30 cellular contexts compared by ENCODE assay signal in genomic region chr9:115161431-115161830, GRCh38. TPM values are rescaled to one million over a fixed set of nuclear protein-coding genes. Genes with fewer than 3 reads are reported as not detected.
"Had no signal": no experiment of that assay in that cellular context is flagged by ENCODE, and none has a peak within 500 bp of the region (broad histone marks: within the 10 kb centered on the region; RNA-seq: fewer than 3 reads in every experiment).

No MANE protein-coding gene starts in this region.

- H3K9me3 ChIP-seq: adrenal gland, body of pancreas had no signal

- H3K4me3 Mint-ChIP-seq: activated CD4-positive, alpha-beta memory T cell treated with anti-CD3 and anti-CD28 coated beads for 36 hours; activated CD4-positive, alpha-beta T cell treated with anti-CD3 and anti-CD28 coated beads for 36 hours; activated CD4-positive, alpha-beta T cell treated with anti-CD3 and anti-CD28 coated beads, Interleukin-2, amount 10 ng/mL, durations not matched to agents 24 days and 14 days; activated CD8-positive, alpha-beta memory T cell treated with anti-CD3 and anti-CD28 coated beads, Interleukin-2, amount 10 ng/mL, durations not matched to agents 7 days and 5 days; activated CD8-positive, alpha-beta T cell treated with anti-CD3 and anti-CD28 coated beads, Interleukin-2, amount 10 ng/mL, durations not matched to agents 7 days and 5 days; activated naive CD4-positive, alpha-beta T cell treated with anti-CD3 and anti-CD28 coated beads for 36 hours; activated naive CD4-positive, alpha-beta T cell treated with anti-CD3 and anti-CD28 coated beads, Interleukin-2, amount 50 U/mL, for 24 hours; activated naive CD8-positive, alpha-beta T cell treated with anti-CD3 and anti-CD28 coated beads for 36 hours; activated naive CD8-positive, alpha-beta T cell treated with anti-CD3 and anti-CD28 coated beads, Interleukin-2, amount 50 U/mL, for 24 hours; activated T-helper 1 cell treated with anti-CD3 and anti-CD28 coated beads, Interleukin-12 subunit alpha, Interleukin-12 subunit beta, Interleukin-2, Interleukin-4 antibody, amounts not matched to agents 30 ng/mL and 10 ng/mL and 1 ng/mL, durations not matched to agents 14 hours and 24 hours and 36 hours had no signal

- H3K4me1 Mint-ChIP-seq: activated CD8-positive, alpha-beta memory T cell treated with anti-CD3 and anti-CD28 coated beads, Interleukin-2, amount 10 ng/mL, durations not matched to agents 7 days and 5 days; activated naive CD4-positive, alpha-beta T cell treated with anti-CD3 and anti-CD28 coated beads, Interleukin-2, amount 50 U/mL, for 24 hours had no signal

- H3K27ac Mint-ChIP-seq: activated CD4-positive, alpha-beta memory T cell treated with anti-CD3 and anti-CD28 coated beads for 36 hours; activated CD4-positive, alpha-beta T cell treated with anti-CD3 and anti-CD28 coated beads for 36 hours; activated CD4-positive, alpha-beta T cell treated with anti-CD3 and anti-CD28 coated beads, Interleukin-2, amount 10 ng/mL, durations not matched to agents 24 days and 14 days; activated CD8-positive, alpha-beta memory T cell treated with anti-CD3 and anti-CD28 coated beads, Interleukin-2, amount 10 ng/mL, durations not matched to agents 7 days and 5 days; activated CD8-positive, alpha-beta T cell treated with anti-CD3 and anti-CD28 coated beads, Interleukin-2, amount 10 ng/mL, durations not matched to agents 7 days and 5 days; activated naive CD4-positive, alpha-beta T cell treated with anti-CD3 and anti-CD28 coated beads for 36 hours; activated naive CD4-positive, alpha-beta T cell treated with anti-CD3 and anti-CD28 coated beads, Interleukin-2, amount 50 U/mL, for 24 hours; activated naive CD8-positive, alpha-beta T cell treated with anti-CD3 and anti-CD28 coated beads for 36 hours; activated naive CD8-positive, alpha-beta T cell treated with anti-CD3 and anti-CD28 coated beads, Interleukin-2, amount 50 U/mL, for 24 hours; activated T-helper 1 cell treated with anti-CD3 and anti-CD28 coated beads, Interleukin-12 subunit alpha, Interleukin-12 subunit beta, Interleukin-2, Interleukin-4 antibody, amounts not matched to agents 30 ng/mL and 10 ng/mL and 1 ng/mL, durations not matched to agents 14 hours and 24 hours and 36 hours; activated T-helper 2 cell treated with anti-CD3 and anti-CD28 coated beads, Interferon-gamma antibody, Interleukin-2, Interleukin-4, amounts not matched to agents 10 μg/mL and 5 μg/mL and 100 μg/mL, durations not matched to agents 14 hours and 24 hours and 36 hours had no signal

- H3K27me3 ChIP-seq: adrenal gland, body of pancreas had no signal

- H3K36me3 ChIP-seq: adrenal gland had no signal

- H3K4me1 ChIP-seq: adrenal gland, body of pancreas had no signal

- H3K36me3 Mint-ChIP-seq: activated CD4-positive, alpha-beta memory T cell treated with anti-CD3 and anti-CD28 coated beads for 36 hours; activated CD8-positive, alpha-beta memory T cell treated with anti-CD3 and anti-CD28 coated beads, Interleukin-2, amount 10 ng/mL, durations not matched to agents 7 days and 5 days; activated naive CD4-positive, alpha-beta T cell treated with anti-CD3 and anti-CD28 coated beads, Interleukin-2, amount 50 U/mL, for 24 hours; activated naive CD8-positive, alpha-beta T cell treated with anti-CD3 and anti-CD28 coated beads for 36 hours had no signal

- DNase-seq: activated CD4-positive, alpha-beta memory T cell treated with anti-CD3 and anti-CD28 coated beads for 36 hours; activated CD4-positive, alpha-beta T cell treated with anti-CD3 and anti-CD28 coated beads for 36 hours; activated CD4-positive, alpha-beta T cell treated with anti-CD3 and anti-CD28 coated beads, Interleukin-2, amount 10 ng/mL, durations not matched to agents 24 days and 14 days; activated CD4-positive, CD25-positive, alpha-beta regulatory T cell; activated CD4-positive, CD25-positive, alpha-beta regulatory T cell treated with anti-CD3 and anti-CD28 coated beads, Interleukin-2, amount 50 U/mL, for 72 hours; activated CD8-positive, alpha-beta memory T cell treated with anti-CD3 and anti-CD28 coated beads, Interleukin-2, amount 10 ng/mL, durations not matched to agents 7 days and 5 days; activated CD8-positive, alpha-beta memory T cell treated with anti-CD3 and anti-CD28 coated beads, Interleukin-2, amount 50 U/mL, for 4 hours; activated CD8-positive, alpha-beta T cell treated with anti-CD3 and anti-CD28 coated beads, Interleukin-2, amount 10 ng/mL, durations not matched to agents 7 days and 5 days; activated effector memory CD4-positive, alpha-beta T cell treated with anti-CD3 and anti-CD28 coated beads, Interleukin-2, amount 50 U/mL, for 16 hours; activated naive CD4-positive, alpha-beta T cell treated with anti-CD3 and anti-CD28 coated beads for 36 hours; activated naive CD8-positive, alpha-beta T cell treated with anti-CD3 and anti-CD28 coated beads for 36 hours; activated naive CD8-positive, alpha-beta T cell treated with anti-CD3 and anti-CD28 coated beads, Interleukin-2, amount 50 U/mL, for 24 hours; activated T-cell treated with anti-CD3 and anti-CD28 coated beads, Interleukin-2, amount 50 U/mL, for 1 hour; activated T-cell treated with anti-CD3 and anti-CD28 coated beads, Interleukin-2, amount 50 U/mL, for 48 hours; adrenal gland; amygdala; aorta; body of pancreas; caudate nucleus; effector CD8-positive, alpha-beta T cell; foreskin fibroblast; head of caudate nucleus; T-helper 2 cell had no signal

- H3K4me3 ChIP-seq: adrenal gland, body of pancreas had no signal

- FAIRE-seq: colon, endometrium, endothelial cell of umbilical vein, frontal cortex had no signal

- H3K27ac ChIP-seq: adrenal gland, body of pancreas had no signal

- H3K9me3 Mint-ChIP-seq: activated naive CD4-positive, alpha-beta T cell treated with anti-CD3 and anti-CD28 coated beads for 36 hours had no signal

RNA-seq across cellular contexts. Expression of gene TNC, which starts 43.5 kb away (rescaled TPM):
- total RNA-seq: activated CD8-positive, alpha-beta T cell treated with anti-CD3 and anti-CD28 coated beads, Interleukin-2, amount 10 ng/mL, durations not matched to agents 7 days and 5 days had no signal
- polyA plus RNA-seq: endothelial cell of umbilical vein had no signal
